8 cellular contexts compared by ENCODE assay signal in genomic region chr2:175180701-175181103, GRCh38. TPM values are rescaled to one million over a fixed set of nuclear protein-coding genes. Genes with fewer than 3 reads are reported as not detected.
DNase-seq lines count a peak whose midpoint lies in the region; ATAC-seq, FAIRE-seq and TF ChIP-seq lines count a peak whose summit lies in the region.

No MANE protein-coding gene starts in this region.

- peaks cover 39% of the 10 kb centered on the region for H4K20me1 ChIP-seq in OCI-LY7 (ENCODE audit: insufficient read depth, low read length)

- H3K9me2 ChIP-seq in OCI-LY7 (ENCODE audit: insufficient read depth, low read length), result no peaks in the 10 kb centered on the region

- H3K9me3 ChIP-seq in OCI-LY7 (ENCODE audit: low read length) (no peaks in the 10 kb centered on the region), pancreas (no peaks in the 10 kb centered on the region)

- H3K27me3 ChIP-seq in pancreas, result no peaks in the 10 kb centered on the region

- peak overlapping the region; percentile 67 for H3K27ac ChIP-seq in OCI-LY7 (ENCODE audit: low read depth, low read length, poor library complexity, severe bottlenecking)
- peak overlapping the region; percentile 46 to 80 (median 78) for H3K27ac ChIP-seq in pancreas

- H3K79me2 ChIP-seq in OCI-LY7 (ENCODE audit: insufficient read depth, low read depth, low read length), result peaks cover 49% of the 10 kb centered on the region

- H3K4me2 ChIP-seq in OCI-LY7 (ENCODE audit: low read length), result peak overlapping the region; percentile 93

- H3K36me3 ChIP-seq in OCI-LY7 (ENCODE audit: insufficient read depth, low read length) (peaks cover 54% of the 10 kb centered on the region), pancreas (peaks cover 0 to 16% (median 9%) of the 10 kb centered on the region in 3 donors)

- CTCF ChIA-PET in AG04449 (lab: Yijun Ruan, JAX), result interaction anchor here (0.5 to 1.1 kb wide), 2 partner anchors 9 to 581 kb away, joined by 3 to 6 read pairs; no protein-coding TSS in a partner anchor
- CTCF ChIA-PET in OCI-LY7 (lab: Charles Lee; ENCODE audit: unreplicated experiment), result no interaction called here

- H3K4me3 ChIP-seq in AG04449 (ENCODE audit: low read depth, low read length) (peak overlapping the region; percentile 84), OCI-LY7 (ENCODE audit: low read depth, low read length, poor library complexity, severe bottlenecking) (peak overlapping the region; percentile 85), pancreas (peak overlapping the region; percentile 65 to 95 (median 75))

- 4 to 5% methylated on average over 10 of the region's 10 CpGs for WGBS in pancreas, 2 donors

- ATAC-seq in GM18868 (IDR thresholded peaks at IDR 0.05; ENCODE audit: unreplicated experiment) (peak; percentile 63), HG03095 (IDR thresholded peaks at IDR 0.05; ENCODE audit: unreplicated experiment) (peak; percentile 39), pancreas (peak; percentile 53 to 86 (median 72))

- no TSS peak for BruUV-seq in OCI-LY7 (replicated peaks; lab: Mats Ljungman, UMichigan)

- POLR2A ChIA-PET in AG04449 (lab: Yijun Ruan, JAX) (interaction anchor here (0.6 to 1.1 kb wide), 2 partner anchors 12 to 17 kb away, joined by 3 to 4 read pairs; partner anchors contain the start of gene ATF2), OCI-LY7 (lab: Charles Lee) (interaction anchor here (4.3 kb wide), 1 partner anchor 12 kb away, joined by 38 read pairs; the partner anchor contains the start of gene ATF2)

- H2AFZ ChIP-seq in OCI-LY7 (ENCODE audit: low read length), result no peak overlapping the region

- DNase-seq in AG04449 (ENCODE audit: low read depth, low spot score), result no peak
- DNase-seq in OCI-LY7 (ENCODE audit: low spot score), result peak; percentile 71
- peak; percentile 17 for DNase-seq in activated gamma-delta T cell treated with anti-CD3 and anti-CD28 coated beads, Interleukin-2, amount 50 U/mL, for 16 hours (ENCODE audit: low read depth)
- DNase-seq in glomerular visceral epithelial cell (ENCODE audit: extremely low spot score), result peak; percentile 45
- peak in 5 of 6 donors; percentile 18 to 60 (median 28) for DNase-seq in pancreas
- peak; percentile 52 for DNase-seq in ureter (ENCODE audit: low spot score)

- TF ChIP-seq CTCF in AG04449 (IDR thresholded peaks at IDR 0.05; ENCODE audit: insufficient read depth, low read length, missing control alignments), result no peak
- TF ChIP-seq CTCF in OCI-LY7 (conservative IDR thresholded peaks at IDR 0.05; ENCODE audit: low read length), result no peak
- no peak for TF ChIP-seq CTCF in pancreas (IDR thresholded peaks at IDR 0.05)

- no peak for FAIRE-seq in pancreas (lab: Jason Lieb, UNC)

- H3K4me1 ChIP-seq in OCI-LY7 (ENCODE audit: insufficient read depth, low read length, poor library complexity, severe bottlenecking) (peaks cover 31% of the 10 kb centered on the region), pancreas (peaks cover 0 to 9% (median 0%) of the 10 kb centered on the region in 3 donors)

- intact Hi-C loops in OCI-LY7 (cut with micrococcal nuclease; ENCODE audit: unreplicated experiment) (loop anchor here (1.0 to 10.0 kb wide), 4 partner anchors 12 to 824 kb away; partner anchors contain the start of genes ATF2 and LNPK), pancreas (cut with DNase I) (no loop called here)

RNA-seq across cellular contexts. Expression of gene ATP5MC3, which starts 0.8 kb away (rescaled TPM):
- total RNA-seq in OCI-LY7 (2014; rRNA removed; shearing (Covaris generic)), result 149 and 161 TPM in 2 replicates
- total RNA-seq in OCI-LY7 (2022) (300 and 371 TPM in 2 replicates), pancreas (10 to 100 TPM; 36.8 to 74.6 (median 66.2) TPM), ureter (187 TPM)
- polyA plus RNA-seq in pancreas, result 100 to 1,000 TPM in 1 of 2 donors, 10 to 100 TPM in 1; 45.0 to 118 TPM

RNA-seq across cellular contexts. Expression of gene ATF2, which starts 12.7 kb away (rescaled TPM):
- total RNA-seq in OCI-LY7 (2014; rRNA removed; shearing (Covaris generic)), result 22.3 and 22.7 TPM in 2 replicates
- 40.8 and 43.3 TPM in 2 replicates for total RNA-seq in OCI-LY7 (2022)
- total RNA-seq in pancreas, result 10 to 100 TPM; 18.0 to 36.1 (median 24.7) TPM
- 10 to 100 TPM in 1 of 2 donors, 1 to 10 TPM in 1; 7.9 to 14.0 TPM for polyA plus RNA-seq in pancreas
- total RNA-seq in ureter, result 65.2 TPM
